ENCODE assay signal across 8 cellular contexts in the genomic region with DNA sequence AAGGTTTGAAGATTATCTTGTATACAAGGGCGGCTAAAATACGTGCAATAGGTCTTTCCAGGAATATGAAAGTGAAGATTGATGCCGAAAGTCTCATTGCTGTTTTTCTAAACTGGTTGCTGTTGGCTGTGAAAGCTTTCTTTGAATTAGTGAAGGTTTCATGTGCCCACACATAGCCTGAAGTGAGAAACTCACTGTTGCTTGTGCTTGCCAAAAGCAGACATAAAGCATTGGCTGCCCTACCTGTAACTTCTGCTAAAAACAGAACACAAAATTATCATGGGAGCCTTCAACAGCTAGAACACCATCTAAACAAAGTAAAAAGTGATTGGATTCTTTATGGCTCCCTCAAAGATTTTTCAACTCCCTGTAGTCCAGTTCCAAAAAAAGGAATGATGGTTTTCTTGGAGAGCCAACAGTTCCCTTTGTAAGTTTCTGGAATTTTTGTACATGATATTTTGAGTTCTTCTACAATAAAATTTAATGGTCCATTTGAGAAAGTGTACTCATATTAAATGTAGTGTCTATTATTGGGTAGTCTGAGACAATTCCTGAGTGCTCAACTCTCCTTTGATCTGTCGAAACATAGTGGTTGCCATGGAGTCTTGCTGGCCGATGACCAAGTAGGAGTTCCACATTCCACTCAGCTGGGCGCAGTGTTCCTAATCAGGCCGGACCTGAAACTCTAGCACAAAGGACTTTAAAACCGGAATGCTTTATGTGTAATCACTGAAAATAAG.
DNase-seq lines count a peak whose midpoint lies in the region; ATAC-seq and TF ChIP-seq lines count a peak whose summit lies in the region.

No MANE protein-coding gene starts in this region.

- H3K27me3 Mint-ChIP-seq in glutamatergic neuron (ENCODE audit: unreplicated experiment), result no peaks in the 10 kb centered on the region

- H2AFZ ChIP-seq in osteoblast (ENCODE audit: low read length), result no peak overlapping the region

- H3K27ac ChIP-seq in skin epidermis, result peak overlapping the region in 14 of 21 experiments; percentile 12 to 73 (median 53)
- no peak overlapping the region for H3K27ac ChIP-seq in osteoblast (ENCODE audit: low read depth, low read length)

- TF ChIP-seq CTCF in osteoblast (IDR thresholded peaks at IDR 0.05; ENCODE audit: extremely low read depth, low read depth, low read length) (no peak), glutamatergic neuron (IDR thresholded peaks at IDR 0.05; ENCODE audit: partially characterized antibody, unreplicated experiment) (no peak)

- no peak overlapping the region for H3K27ac Mint-ChIP-seq in glutamatergic neuron (ENCODE audit: unreplicated experiment)

- no peak overlapping the region for H3K4me3 Mint-ChIP-seq in glutamatergic neuron (ENCODE audit: unreplicated experiment)

- no peak for ATAC-seq in GM18858 (IDR thresholded peaks at IDR 0.05; ENCODE audit: unreplicated experiment)

- no peak overlapping the region for H3K4me2 ChIP-seq in osteoblast (ENCODE audit: insufficient read depth, low read length)

- H3K79me2 ChIP-seq in osteoblast (ENCODE audit: insufficient read depth, low read length), result no peaks in the 10 kb centered on the region

- H3K9me3 Mint-ChIP-seq in glutamatergic neuron (ENCODE audit: unreplicated experiment), result no peaks in the 10 kb centered on the region

- no peaks in the 10 kb centered on the region for H3K36me3 Mint-ChIP-seq in glutamatergic neuron (ENCODE audit: unreplicated experiment)

- H3K4me1 Mint-ChIP-seq in glutamatergic neuron (ENCODE audit: low read depth, unreplicated experiment), result peaks cover 2% of the 10 kb centered on the region

- H3K4me3 ChIP-seq in skin epidermis, result no peak overlapping the region
- H3K4me3 ChIP-seq in osteoblast (ENCODE audit: insufficient read depth, low read length), result no peak overlapping the region

- no peaks in the 10 kb centered on the region for H3K36me3 ChIP-seq in osteoblast (ENCODE audit: insufficient read depth, low read length)

- H3K27me3 ChIP-seq in osteoblast (ENCODE audit: insufficient read depth, low read length), result peaks cover 3% of the 10 kb centered on the region

- H3K9me3 ChIP-seq in osteoblast (ENCODE audit: low read depth, low read length), result no peaks in the 10 kb centered on the region

- H3K4me1 ChIP-seq in osteoblast (ENCODE audit: insufficient read depth, low read length), result no peaks in the 10 kb centered on the region

- DNase-seq in ELF-1 (ENCODE audit: low read depth, low spot score) (peak; percentile 53), M059J (ENCODE audit: low read depth) (peak; percentile 42), brain pericyte (ENCODE audit: low read depth, low spot score) (peak; percentile 15), inferior parietal cortex (ENCODE audit: extremely low spot score) (peak; percentile 65), osteoblast (ENCODE audit: insufficient read length, low spot score, missing footprints) (no peak), glutamatergic neuron (no peak)

- H4K20me1 ChIP-seq in osteoblast (ENCODE audit: insufficient read depth, low read length), result no peaks in the 10 kb centered on the region

Comparison
In these comparisons a context has a peak if more than half of its experiments do, and no peak if none do; other contexts are left out.
1. DNase-seq: peak in ELF-1 (single experiment), M059J (single experiment), brain pericyte (single experiment) and inferior parietal cortex (single experiment); none in osteoblast (single experiment) and glutamatergic neuron (single experiment).